1 cellular context compared by ENCODE assay signal in the genomic region with DNA sequence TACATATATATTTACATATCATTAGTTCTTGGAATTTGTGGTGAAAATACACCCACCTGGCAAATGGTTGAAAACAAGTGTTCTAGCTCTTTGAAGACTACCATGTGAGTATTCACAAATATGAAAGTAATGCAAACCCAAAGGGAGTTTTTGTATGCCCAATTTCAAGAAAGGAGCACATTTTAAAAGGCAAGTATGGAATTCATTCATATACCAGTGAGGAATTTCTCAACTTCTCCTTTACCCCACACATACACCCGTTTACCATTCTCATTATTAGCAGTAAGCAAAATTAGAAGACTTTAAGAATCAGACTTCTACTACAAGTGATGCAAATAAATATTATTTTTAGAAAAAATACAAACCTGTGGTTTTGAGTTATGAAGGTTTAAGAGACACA.
TF ChIP-seq lines count a peak whose summit lies in the region.

No MANE protein-coding gene starts in this region.

TF ChIP-seq in GM12878, 131 proteins besides CTCF, POLR2A, EP300 and RAD21 (continued from another document):
- TF ChIP-seq, protein P1, sequence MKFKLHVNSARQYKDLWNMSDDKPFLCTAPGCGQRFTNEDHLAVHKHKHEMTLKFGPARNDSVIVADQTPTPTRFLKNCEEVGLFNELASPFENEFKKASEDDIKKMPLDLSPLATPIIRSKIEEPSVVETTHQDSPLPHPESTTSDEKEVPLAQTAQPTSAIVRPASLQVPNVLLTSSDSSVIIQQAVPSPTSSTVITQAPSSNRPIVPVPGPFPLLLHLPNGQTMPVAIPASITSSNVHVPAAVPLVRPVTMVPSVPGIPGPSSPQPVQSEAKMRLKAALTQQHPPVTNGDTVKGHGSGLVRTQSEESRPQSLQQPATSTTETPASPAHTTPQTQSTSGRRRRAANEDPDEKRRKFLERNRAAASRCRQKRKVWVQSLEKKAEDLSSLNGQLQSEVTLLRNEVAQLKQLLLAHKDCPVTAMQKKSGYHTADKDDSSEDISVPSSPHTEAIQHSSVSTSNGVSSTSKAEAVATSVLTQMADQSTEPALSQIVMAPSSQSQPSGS (IDR thresholded peaks at IDR 0.05; ENCODE audit: low read length), result peak; percentile 53; the same call in 1 of the 2 replicates
- TF ChIP-seq MTA3 (IDR thresholded peaks at IDR 0.05; ENCODE audit: borderline replicate concordance, low read length) (peak; percentile 64; the same call in 1 of the 2 replicates), NRF1 (conservative IDR thresholded peaks at IDR 0.05; ENCODE audit: low read depth, low read length) (no peak), KAT2A (conservative IDR thresholded peaks at IDR 0.05; ENCODE audit: control insufficient read depth, low read depth, low read length) (no peak), JUNB (IDR thresholded peaks at IDR 0.05) (peak; percentile 86), TCF7 (IDR thresholded peaks at IDR 0.05; ENCODE audit: borderline replicate concordance) (0 out of 2 replicates have a peak, but pooled peaks have one; percentile 21), BRCA1 (IDR thresholded peaks at IDR 0.05; ENCODE audit: low read depth, low read length) (no peak), ZBED1 (IDR thresholded peaks at IDR 0.05; ENCODE audit: borderline replicate concordance) (0 out of 2 replicates have a peak, but pooled peaks have one; percentile 37), IKZF2 (IDR thresholded peaks at IDR 0.05) (0 out of 4 replicates have a peak, but pooled peaks of 1 of the 2 experiments have one; percentile 19), RB1 (IDR thresholded peaks at IDR 0.05; ENCODE audit: borderline replicate concordance) (no peak), FOXM1 (IDR thresholded peaks at IDR 0.05; ENCODE audit: low read depth, low read length) (peak; percentile 71; the same call in 1 of the 2 replicates), CEBPB (IDR thresholded peaks at IDR 0.05; ENCODE audit: borderline replicate concordance in 1 of 2, low read depth in 2 of 2, low read length in 2 of 2) (no peak; a peak in 1 of 4 replicates)
